12 cellular contexts compared by ENCODE assay signal in genomic region chr2:216596986-216597509, GRCh38. TPM values are rescaled to one million over a fixed set of nuclear protein-coding genes. Genes with fewer than 3 reads are reported as not detected.
DNase-seq lines count a peak whose midpoint lies in the region; FAIRE-seq and TF ChIP-seq lines count a peak whose summit lies in the region.
"Had no signal": no experiment of that assay in that cellular context is flagged by ENCODE, and none has a peak within 500 bp of the region (broad histone marks: within the 10 kb centered on the region; RNA-seq: fewer than 3 reads in every experiment).

No MANE protein-coding gene starts in this region.

- intact Hi-C loops in esophagus squamous epithelium (cut with DNase I): no loop called here

- TF ChIP-seq CTCF in astrocyte (IDR thresholded peaks at IDR 0.05; ENCODE audit: insufficient read depth, low read depth, low read length) (no peak), osteocyte (IDR thresholded peaks at IDR 0.05) (no peak), esophagus squamous epithelium (IDR thresholded peaks at IDR 0.05) (no peak)

- H3K9me3 Mint-ChIP-seq in astrocyte (ENCODE audit: unreplicated experiment) (no peaks in the 10 kb centered on the region), osteocyte (ENCODE audit: unreplicated experiment) (no peaks in the 10 kb centered on the region)

- peaks cover 9% of the 10 kb centered on the region for H3K27me3 ChIP-seq in astrocyte (ENCODE audit: insufficient read depth, low read length)
- H3K27me3 ChIP-seq in esophagus squamous epithelium: no peaks in the 10 kb centered on the region

- H3K27me3 Mint-ChIP-seq in astrocyte (ENCODE audit: low read depth, unreplicated experiment) (peaks cover 9% of the 10 kb centered on the region), osteocyte (ENCODE audit: unreplicated experiment) (no peaks in the 10 kb centered on the region)

- 14 to 21% methylated on average over 5 of the region's 5 CpGs for WGBS in esophagus squamous epithelium, 2 donors

- H3K27ac Mint-ChIP-seq in astrocyte (ENCODE audit: unreplicated experiment): no peak overlapping the region
- peak overlapping the region; percentile 97 for H3K27ac Mint-ChIP-seq in osteocyte (ENCODE audit: unreplicated experiment)

- H3K4me3 Mint-ChIP-seq in astrocyte (ENCODE audit: unreplicated experiment) (no peak overlapping the region), osteocyte (ENCODE audit: unreplicated experiment) (peak overlapping the region; percentile 27)

- H3K4me1 Mint-ChIP-seq in astrocyte (ENCODE audit: low read depth, unreplicated experiment) (no peaks in the 10 kb centered on the region), osteocyte (ENCODE audit: unreplicated experiment) (peaks cover 38% of the 10 kb centered on the region)

- no peaks in the 10 kb centered on the region for H3K79me2 ChIP-seq in astrocyte (ENCODE audit: insufficient read depth, low read length)

- H3K36me3 ChIP-seq in astrocyte (ENCODE audit: insufficient read depth, low read length) (no peaks in the 10 kb centered on the region), esophagus squamous epithelium (no peaks in the 10 kb centered on the region)

- no peaks in the 10 kb centered on the region for H3K9me3 ChIP-seq in astrocyte (ENCODE audit: insufficient read depth, low read depth, low read length)
- H3K9me3 ChIP-seq in esophagus squamous epithelium: no peaks in the 10 kb centered on the region

- H2AFZ ChIP-seq in astrocyte (ENCODE audit: low read depth, low read length): no peak overlapping the region

- no peaks in the 10 kb centered on the region for H4K20me1 ChIP-seq in astrocyte (ENCODE audit: insufficient read depth, low read length)

- H3K27ac ChIP-seq in astrocyte (ENCODE audit: low read depth, low read length): no peak overlapping the region
- peak overlapping the region in 1 of 4 donors; percentile 46 for H3K27ac ChIP-seq in esophagus squamous epithelium
- no peak overlapping the region for H3K27ac ChIP-seq in caudate nucleus (ENCODE audit: low read depth, low read length)

- H3K4me3 ChIP-seq in astrocyte (ENCODE audit: insufficient read depth, low read depth, low read length) (no peak overlapping the region), esophagus squamous epithelium (no peak overlapping the region)
- H3K4me3 ChIP-seq: lung had no signal

- no peak for FAIRE-seq in astrocyte (lab: Jason Lieb, UNC)

- DNase-seq in DMS153 (lab: John Stamatoyannopoulos, UW): peak; percentile 66
- no peak for DNase-seq in DMS153 treated with DMSO at 0.1 percent for 48 hours (lab: John Stamatoyannopoulos, UW; ENCODE audit: unreplicated experiment)
- peak; percentile 11 for DNase-seq in NCI-H146 treated with DMSO at 0.1 percent for 48 hours (lab: John Stamatoyannopoulos, UW; ENCODE audit: unreplicated experiment)
- peak; percentile 33 for DNase-seq in astrocyte (ENCODE audit: low read depth)
- no peak for DNase-seq in osteocyte (ENCODE audit: extremely low spot score, unreplicated experiment)
- no peak for DNase-seq in activated effector memory CD4-positive, alpha-beta T cell treated with Interleukin-2 at 50 U/mL for 16 hours
- no peak for DNase-seq in esophagus squamous epithelium (lab: John Stamatoyannopoulos, UW)
- DNase-seq in caudate nucleus (lab: John Stamatoyannopoulos, UW): no peak
- DNase-seq: 8988T; activated CD4-positive, alpha-beta T cell treated with anti-CD3 and anti-CD28 coated beads for 4 hours; trophoblast cell had no signal

- peaks cover 12% of the 10 kb centered on the region for H3K4me1 ChIP-seq in astrocyte (ENCODE audit: insufficient read depth, low read length)
- H3K4me1 ChIP-seq in esophagus squamous epithelium: peaks cover 0 to 27% (median 8%) of the 10 kb centered on the region in 3 donors

- H3K36me3 Mint-ChIP-seq in astrocyte (ENCODE audit: low read depth, unreplicated experiment) (no peaks in the 10 kb centered on the region), osteocyte (ENCODE audit: unreplicated experiment) (no peaks in the 10 kb centered on the region)

- no peak for TF ChIP-seq POLR2A in esophagus squamous epithelium (IDR thresholded peaks at IDR 0.05)

- H3K4me2 ChIP-seq in astrocyte (ENCODE audit: low read length): no peak overlapping the region

- no peak overlapping the region for H3K9ac ChIP-seq in astrocyte (ENCODE audit: low read length)

RNA-seq across cellular contexts. Expression of gene IGFBP2, which starts 36.2 kb away (rescaled TPM):
- total RNA-seq in astrocyte (944 and 1,071 TPM in 2 replicates), osteocyte (2,796 and 2,855 TPM in 2 replicates), esophagus squamous epithelium (100 to 1,000 TPM; 113 to 207 (median 167) TPM)

Comparison
In these comparisons a context has a peak if more than half of its experiments do, and no peak if none do; other contexts are left out.
1. DNase-seq: peak in DMS153 (single experiment), NCI-H146 treated with DMSO at 0.1 percent for 48 hours (single experiment) and astrocyte (single experiment); none in DMS153 treated with DMSO at 0.1 percent for 48 hours (single experiment), osteocyte (single experiment), activated effector memory CD4-positive, alpha-beta T cell treated with Interleukin-2 at 50 U/mL for 16 hours (single experiment), esophagus squamous epithelium (single experiment) and caudate nucleus (0 of 61).